1 cellular context compared by ENCODE assay signal in genomic region chrX:47360423-47361179, GRCh38.
TF ChIP-seq lines count a peak whose summit lies in the region.

No MANE protein-coding gene starts in this region.

TF ChIP-seq in SK-N-SH treated with all-trans-retinoic acid at 6 μM for 48 hours, 23 proteins besides CTCF, POLR2A, EP300 and RAD21 (continued from another document):
- TF ChIP-seq POU6F1 (CRISPR knock-in tag; IDR thresholded peaks at IDR 0.05; ENCODE audit: borderline replicate concordance, low read depth) (no peak), BACH2 (CRISPR knock-in tag; IDR thresholded peaks at IDR 0.05; ENCODE audit: borderline replicate concordance) (no peak), CSDC2 (CRISPR knock-in tag; IDR thresholded peaks at IDR 0.05) (no peak), RARB (CRISPR knock-in tag; IDR thresholded peaks at IDR 0.05) (no peak), CREB5 (CRISPR knock-in tag; IDR thresholded peaks at IDR 0.05; ENCODE audit: low read depth) (no peak), ZNF8 (CRISPR knock-in tag; IDR thresholded peaks at IDR 0.05) (no peak), ZNF70 (CRISPR knock-in tag; IDR thresholded peaks at IDR 0.05) (no peak), PATZ1 (CRISPR knock-in tag; IDR thresholded peaks at IDR 0.05; ENCODE audit: borderline replicate concordance) (no peak), CSRNP3 (CRISPR knock-in tag; IDR thresholded peaks at IDR 0.05) (no peak), TOX (CRISPR knock-in tag; IDR thresholded peaks at IDR 0.05; ENCODE audit: borderline replicate concordance) (no peak), SNAI2 (CRISPR knock-in tag; IDR thresholded peaks at IDR 0.05) (no peak), ZC3H10 (CRISPR knock-in tag; IDR thresholded peaks at IDR 0.05) (no peak), TCF4 (CRISPR knock-in tag; IDR thresholded peaks at IDR 0.05; ENCODE audit: borderline replicate concordance) (no peak)
TF ChIP-seq in SK-N-SH treated with all-trans-retinoic acid at 6 μM for 48 hours: peak in this region for 0.
